20 cellular contexts compared by ENCODE assay signal in the genomic region with DNA sequence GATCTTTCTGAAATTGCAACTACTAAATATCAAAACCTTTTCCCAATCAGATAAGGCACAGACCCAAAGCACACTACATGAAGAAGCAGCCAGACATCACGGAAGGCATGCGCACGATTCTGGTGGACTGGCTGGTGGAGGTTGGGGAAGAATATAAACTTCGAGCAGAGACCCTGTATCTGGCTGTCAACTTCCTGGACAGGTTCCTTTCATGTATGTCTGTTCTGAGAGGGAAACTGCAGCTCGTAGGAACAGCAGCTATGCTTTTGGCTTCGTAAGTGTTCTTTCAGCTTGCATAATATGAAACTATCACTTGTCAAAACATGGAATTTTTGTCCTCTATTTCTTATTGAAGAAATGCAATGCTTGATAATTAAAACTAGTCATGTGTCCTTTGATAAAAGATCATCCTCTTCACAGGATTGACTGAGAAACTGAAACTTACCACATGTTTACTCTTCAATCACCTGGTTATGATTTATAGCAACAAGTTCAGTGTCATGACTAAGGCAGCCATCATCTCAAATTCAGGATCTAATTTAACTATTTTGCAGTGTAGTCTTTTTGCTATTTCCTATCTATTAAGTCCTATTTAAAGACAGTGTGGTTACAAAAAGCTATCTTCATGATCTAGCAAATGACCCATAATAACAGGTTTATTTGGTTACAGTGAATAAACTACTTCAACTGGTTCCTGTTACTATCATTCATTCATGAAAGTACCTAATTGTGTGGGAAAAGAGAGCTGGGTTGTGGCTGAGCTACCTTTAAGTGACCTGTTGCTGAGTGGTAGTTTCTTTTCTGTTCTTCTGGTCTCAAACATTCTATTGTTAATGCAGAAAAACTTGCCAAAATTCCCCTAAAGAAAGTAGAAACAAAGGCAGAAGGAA. TPM values are rescaled to one million over a fixed set of nuclear protein-coding genes. Genes with fewer than 3 reads are reported as not detected.
DNase-seq lines count a peak whose midpoint lies in the region; ATAC-seq, FAIRE-seq and TF ChIP-seq lines count a peak whose summit lies in the region.
"Had no signal": no experiment of that assay in that cellular context is flagged by ENCODE, and none has a peak within 500 bp of the region (broad histone marks: within the 10 kb centered on the region; RNA-seq: fewer than 3 reads in every experiment).

No MANE protein-coding gene starts in this region.

- H3K9ac ChIP-seq in OCI-LY3 (ENCODE audit: low read length), result no peak overlapping the region
- H3K9ac ChIP-seq: BLaER1 had no signal

- intact Hi-C loops in activated CD4-positive, alpha-beta T cell treated with anti-CD3 and anti-CD28 coated beads, Interleukin-2, amount 10 ng/mL, durations not matched to agents 24 days and 14 days (cut with micrococcal nuclease), result loop anchor here (2.0 to 10.0 kb wide), 2 partner anchors 18 to 1916 kb away; no protein-coding TSS in a partner anchor
- intact Hi-C loops in CD8-positive, alpha-beta T cell (cut with DNase I, micrococcal nuclease), result no loop called here

- no peaks in the 10 kb centered on the region for H3K79me2 ChIP-seq in OCI-LY3 (ENCODE audit: low read length)

- H3K4me3 Mint-ChIP-seq in activated CD4-positive, alpha-beta T cell treated with anti-CD3 and anti-CD28 coated beads, Interleukin-2, amount 10 ng/mL, durations not matched to agents 24 days and 14 days, result peak overlapping the region; percentile 60
- H3K4me3 Mint-ChIP-seq in CD8-positive, alpha-beta T cell, result peak overlapping the region; percentile 19
- H3K4me3 Mint-ChIP-seq: CD8-positive, alpha-beta memory T cell had no signal

- H3K27me3 Mint-ChIP-seq in activated CD4-positive, alpha-beta T cell treated with anti-CD3 and anti-CD28 coated beads, Interleukin-2, amount 10 ng/mL, durations not matched to agents 24 days and 14 days, result peaks cover 8% of the 10 kb centered on the region
- peaks cover 16% of the 10 kb centered on the region for H3K27me3 Mint-ChIP-seq in CD8-positive, alpha-beta T cell (ENCODE audit: low read depth)

- H2AFZ ChIP-seq in OCI-LY3 (ENCODE audit: low read depth, low read length), result 0 out of 2 replicates have a peak overlapping the region, but pooled peaks have one; percentile 29

- peaks cover 3% of the 10 kb centered on the region for H3K36me3 Mint-ChIP-seq in activated CD4-positive, alpha-beta T cell treated with anti-CD3 and anti-CD28 coated beads, Interleukin-2, amount 10 ng/mL, durations not matched to agents 24 days and 14 days (ENCODE audit: low read depth)
- no peaks in the 10 kb centered on the region for H3K36me3 Mint-ChIP-seq in CD8-positive, alpha-beta T cell
- H3K36me3 Mint-ChIP-seq: CD8-positive, alpha-beta memory T cell had no signal

- no peak for ATAC-seq in CD8-positive, alpha-beta T cell

- no peak for TF ChIP-seq CTCF in CD8-positive, alpha-beta T cell (IDR thresholded peaks at IDR 0.05)
- no peak for TF ChIP-seq CTCF in OCI-LY3 (IDR thresholded peaks at IDR 0.05; ENCODE audit: low read depth, low read length)
- TF ChIP-seq CTCF in bronchial epithelial cell (IDR thresholded peaks at IDR 0.05; ENCODE audit: insufficient read depth, low read length, severe bottlenecking), result no peak

- no peak overlapping the region for H3K4me3 ChIP-seq in CD8-positive, alpha-beta T cell (ENCODE audit: low read depth, low read length)
- H3K4me3 ChIP-seq in OCI-LY3 (ENCODE audit: low read length) (no peak overlapping the region), bronchial epithelial cell (ENCODE audit: low read depth, low read length) (no peak overlapping the region), H7 (ENCODE audit: insufficient read depth, low read depth, low read length) (no peak overlapping the region)
- H3K4me3 ChIP-seq: BLaER1 had no signal

- H3K9me3 Mint-ChIP-seq in activated CD4-positive, alpha-beta T cell treated with anti-CD3 and anti-CD28 coated beads, Interleukin-2, amount 10 ng/mL, durations not matched to agents 24 days and 14 days, result no peaks in the 10 kb centered on the region
- no peaks in the 10 kb centered on the region for H3K9me3 Mint-ChIP-seq in CD8-positive, alpha-beta T cell

- H3K27ac Mint-ChIP-seq in activated CD4-positive, alpha-beta T cell treated with anti-CD3 and anti-CD28 coated beads, Interleukin-2, amount 10 ng/mL, durations not matched to agents 24 days and 14 days, result peak overlapping the region; percentile 26
- H3K27ac Mint-ChIP-seq in CD8-positive, alpha-beta T cell, result no peak overlapping the region
- H3K27ac Mint-ChIP-seq: CD8-positive, alpha-beta memory T cell had no signal

- H3K36me3 ChIP-seq in CD8-positive, alpha-beta T cell (ENCODE audit: insufficient read depth, low read length), result no peaks in the 10 kb centered on the region
- H3K36me3 ChIP-seq in OCI-LY3 (replicated peaks; ENCODE audit: low read depth, low read length) (no peaks in the 10 kb centered on the region), bronchial epithelial cell (ENCODE audit: control insufficient read depth, insufficient read depth, low read length) (peaks cover 4% of the 10 kb centered on the region), H7 (replicated peaks; ENCODE audit: control insufficient read depth, insufficient read depth, low read length) (no peaks in the 10 kb centered on the region)
- H3K36me3 ChIP-seq: BLaER1 had no signal

- POLR2A ChIA-PET in CD8-positive, alpha-beta T cell (lab: Charles Lee), result no interaction called here

- CTCF ChIA-PET in CD8-positive, alpha-beta T cell (lab: Charles Lee), result no interaction called here

- no peak for DNase-seq in activated CD4-positive, alpha-beta T cell treated with anti-CD3 and anti-CD28 coated beads, Interleukin-2, amount 10 ng/mL, durations not matched to agents 24 days and 14 days
- no peak for DNase-seq in activated CD4-positive, alpha-beta T cell treated with anti-CD3 and anti-CD28 coated beads, Interleukin-2, amount 50 U/mL, for 1 hour
- no peak for DNase-seq in CD8-positive, alpha-beta T cell
- DNase-seq in bronchial epithelial cell (ENCODE audit: low read depth) (peak; percentile 48), DMS79 treated with DMSO at 0.1 percent for 48 hours (lab: John Stamatoyannopoulos, UW) (no peak), H7 (no peak)
- DNase-seq: CD8-positive, alpha-beta memory T cell; GDM1; GOT3; KBM-7; NCI-H1436; NCI-H2029; NCI-H2171 treated with DMSO at 0.1 percent for 48 hours; NCI-H446 treated with DMSO at 0.1 percent for 48 hours; NK-92 treated with Interleukin-12 subunit alpha and Interleukin-12 subunit beta, amount 100 ng/mL, for 24 hours had no signal

- peaks cover 24% of the 10 kb centered on the region for H3K4me1 Mint-ChIP-seq in activated CD4-positive, alpha-beta T cell treated with anti-CD3 and anti-CD28 coated beads, Interleukin-2, amount 10 ng/mL, durations not matched to agents 24 days and 14 days
- H3K4me1 Mint-ChIP-seq in CD8-positive, alpha-beta T cell (ENCODE audit: low read depth), result peaks cover 8% of the 10 kb centered on the region
- H3K4me1 Mint-ChIP-seq: CD8-positive, alpha-beta memory T cell had no signal

- no peaks in the 10 kb centered on the region for H3K27me3 ChIP-seq in CD8-positive, alpha-beta T cell (ENCODE audit: insufficient read depth, low read length)
- no peaks in the 10 kb centered on the region for H3K27me3 ChIP-seq in OCI-LY3 (ENCODE audit: low read depth, low read length)
- H3K27me3 ChIP-seq in bronchial epithelial cell (ENCODE audit: control insufficient read depth, insufficient read depth, low read length), result no peaks in the 10 kb centered on the region
- H3K27me3 ChIP-seq in H7 (ENCODE audit: control insufficient read depth, insufficient read depth, low read length), result peaks cover 4% of the 10 kb centered on the region

- FAIRE-seq in bronchial epithelial cell (lab: Jason Lieb, UNC), result no peak
- FAIRE-seq: A204.1, GM12891, GM18507 had no signal

- H3K4me2 ChIP-seq in OCI-LY3 (ENCODE audit: low read length), result no peak overlapping the region
- H3K4me2 ChIP-seq: BLaER1 had no signal

- no peak overlapping the region for H3K27ac ChIP-seq in CD8-positive, alpha-beta T cell (ENCODE audit: low read depth, low read length)
- no peak overlapping the region for H3K27ac ChIP-seq in OCI-LY3 (ENCODE audit: low read length)
- H3K27ac ChIP-seq: BLaER1 had no signal

- no peaks in the 10 kb centered on the region for H3K4me1 ChIP-seq in CD8-positive, alpha-beta T cell (ENCODE audit: insufficient read depth, low read length)
- H3K4me1 ChIP-seq in OCI-LY3 (ENCODE audit: low read length), result no peaks in the 10 kb centered on the region
- H3K4me1 ChIP-seq: BLaER1 had no signal

- no peaks in the 10 kb centered on the region for H3K9me3 ChIP-seq in CD8-positive, alpha-beta T cell (ENCODE audit: low read length)
- no peaks in the 10 kb centered on the region for H3K9me3 ChIP-seq in OCI-LY3 (ENCODE audit: insufficient read depth, low read length)
- H3K9me3 ChIP-seq: BLaER1 had no signal

- H4K20me1 ChIP-seq in OCI-LY3 (ENCODE audit: insufficient read depth, low read length), result no peaks in the 10 kb centered on the region
- H4K20me1 ChIP-seq: BLaER1 had no signal

RNA-seq across cellular contexts. Expression of a gene that starts 6.5 kb away (rescaled TPM):
- 2.1 and 2.2 TPM in 2 replicates for total RNA-seq in activated CD4-positive, alpha-beta T cell treated with anti-CD3 and anti-CD28 coated beads, Interleukin-2, amount 10 ng/mL, durations not matched to agents 24 days and 14 days
- total RNA-seq in CD8-positive, alpha-beta T cell, result not detected
- total RNA-seq in bronchial epithelial cell, result 106 and 133 TPM in 2 replicates
- total RNA-seq in H7 (2014; rRNA removed; shearing (Covaris generic)), result 0.97 and 3.4 TPM in 2 replicates
- total RNA-seq: CD8-positive, alpha-beta memory T cell had no signal

Comparison
In these comparisons a context has a peak if more than half of its experiments do, and no peak if none do; other contexts are left out.
1. RNA of a gene that starts 6.5 kb away (total RNA-seq): 106 to 133 TPM in bronchial epithelial cell; 2.1 to 2.2 TPM in activated CD4-positive, alpha-beta T cell treated with anti-CD3 and anti-CD28 coated beads, Interleukin-2, amount 10 ng/mL, durations not matched to agents 24 days and 14 days, 0.97 to 3.4 TPM in H7 and not detected in CD8-positive, alpha-beta T cell; every median in the first group is over 10 times any median in the second.